Comparison of ENCODE assay signal across 15 cellular contexts in the genomic region with DNA sequence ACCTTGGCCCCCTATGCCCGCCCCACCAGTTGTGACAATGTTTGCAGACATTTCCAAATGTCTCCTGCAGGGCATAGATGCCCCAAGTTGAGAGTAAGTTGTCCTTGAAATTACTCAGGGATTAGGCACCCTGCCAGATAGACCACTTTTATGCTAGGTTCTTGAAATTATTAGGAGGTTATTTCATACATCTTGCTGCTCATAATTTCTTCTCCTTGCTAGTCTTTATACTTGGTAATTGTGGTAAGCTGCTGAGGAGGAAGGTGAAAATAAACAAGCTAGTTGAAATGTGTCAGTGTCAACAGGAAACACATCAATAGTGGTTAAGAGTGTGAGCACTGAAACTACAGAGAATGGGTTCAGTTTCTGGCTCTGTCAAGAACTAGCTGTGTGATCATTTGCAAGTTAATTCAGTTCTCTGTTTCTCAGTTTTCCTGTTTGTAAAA.
DNase-seq lines count a peak whose midpoint lies in the region; ATAC-seq and TF ChIP-seq lines count a peak whose summit lies in the region.
"Had no signal": no experiment of that assay in that cellular context is flagged by ENCODE, and none has a peak within 500 bp of the region (broad histone marks: within the 10 kb centered on the region; RNA-seq: fewer than 3 reads in every experiment).

No MANE protein-coding gene starts in this region.

- H3K9me3 Mint-ChIP-seq in activated naive CD8-positive, alpha-beta T cell treated with anti-CD3 and anti-CD28 coated beads, Interleukin-2, amount 10 ng/mL, durations not matched to agents 7 days and 5 days, result peaks cover 2% of the 10 kb centered on the region

- H3K27ac Mint-ChIP-seq in activated naive CD8-positive, alpha-beta T cell treated with anti-CD3 and anti-CD28 coated beads, Interleukin-2, amount 10 ng/mL, durations not matched to agents 7 days and 5 days, result peak overlapping the region; percentile 82

- H3K9me3 ChIP-seq in BLaER1, result no peaks in the 10 kb centered on the region

- H3K4me2 ChIP-seq in BLaER1, result peak overlapping the region; percentile 81; the same call in 1 of the 2 replicates
- H3K4me2 ChIP-seq: KMS-11, PC-9 had no signal

- DNase-seq in GM12865 (ENCODE audit: low read depth) (peak; percentile 71), COLO668 (lab: John Stamatoyannopoulos, UW; ENCODE audit: unreplicated experiment) (no peak), NCI-H2029 treated with DMSO at 0.1 percent for 48 hours (lab: John Stamatoyannopoulos, UW) (no peak), NCI-H1694 treated with DMSO at 0.1 percent for 48 hours (lab: John Stamatoyannopoulos, UW) (no peak)
- no peak for DNase-seq in activated naive CD8-positive, alpha-beta T cell treated with anti-CD3 and anti-CD28 coated beads, Interleukin-2, amount 10 ng/mL, durations not matched to agents 7 days and 5 days
- DNase-seq: activated effector memory CD4-positive, alpha-beta T cell treated with anti-CD3 and anti-CD28 coated beads, Interleukin-2, amount 50 U/mL, for 16 hours; HCEC 1CT; NCI-H2081 treated with DMSO at 0.1 percent for 48 hours; PC-9 had no signal

- peaks cover 12% of the 10 kb centered on the region for H3K36me3 Mint-ChIP-seq in activated naive CD8-positive, alpha-beta T cell treated with anti-CD3 and anti-CD28 coated beads, Interleukin-2, amount 10 ng/mL, durations not matched to agents 7 days and 5 days

- no peak overlapping the region for H3K27ac ChIP-seq in BLaER1
- H3K27ac ChIP-seq: KMS-11, parathyroid adenoma, PC-9 had no signal

- no peak for TF ChIP-seq CTCF in GM12865 (IDR thresholded peaks at IDR 0.05; ENCODE audit: insufficient read depth, low read depth, low read length, missing control alignments)

- H3K36me3 ChIP-seq in BLaER1, result no peaks in the 10 kb centered on the region

- no peaks in the 10 kb centered on the region for H3K27me3 Mint-ChIP-seq in activated naive CD8-positive, alpha-beta T cell treated with anti-CD3 and anti-CD28 coated beads, Interleukin-2, amount 10 ng/mL, durations not matched to agents 7 days and 5 days

- peaks cover 72% of the 10 kb centered on the region for H3K4me1 ChIP-seq in BLaER1
- H3K4me1 ChIP-seq: parathyroid adenoma had no signal

- peak overlapping the region; percentile 66 for H3K4me3 Mint-ChIP-seq in activated naive CD8-positive, alpha-beta T cell treated with anti-CD3 and anti-CD28 coated beads, Interleukin-2, amount 10 ng/mL, durations not matched to agents 7 days and 5 days

- H3K4me3 ChIP-seq in BLaER1 (no peak overlapping the region), GM12865 (ENCODE audit: low read depth, low read length) (no peak overlapping the region)
- H3K4me3 ChIP-seq: lung, PC-9 had no signal

- ATAC-seq in HG02798 (IDR thresholded peaks at IDR 0.05; ENCODE audit: poor library complexity, unreplicated experiment) (peak; percentile 56), GM18498 (IDR thresholded peaks at IDR 0.05; ENCODE audit: unreplicated experiment) (no peak)
- peak; percentile 40 for ATAC-seq in activated naive CD8-positive, alpha-beta T cell treated with anti-CD3 and anti-CD28 coated beads, Interleukin-2, amount 10 ng/mL, durations not matched to agents 7 days and 5 days (ENCODE audit: low read depth)

- POLR2A ChIA-PET in activated naive CD8-positive, alpha-beta T cell treated with anti-CD3 and anti-CD28 coated beads, Interleukin-2, amount 10 ng/mL, durations not matched to agents 7 days and 5 days (lab: Charles Lee), result interaction anchor here (2.8 kb wide), 1 partner anchor 10 kb away, joined by 23 read pairs; no protein-coding TSS in a partner anchor

- peaks cover 68% of the 10 kb centered on the region for H3K4me1 Mint-ChIP-seq in activated naive CD8-positive, alpha-beta T cell treated with anti-CD3 and anti-CD28 coated beads, Interleukin-2, amount 10 ng/mL, durations not matched to agents 7 days and 5 days

- no peaks in the 10 kb centered on the region for H4K20me1 ChIP-seq in BLaER1

- no peak overlapping the region for H3K9ac ChIP-seq in BLaER1
- H3K9ac ChIP-seq: KMS-11, parathyroid adenoma had no signal

- H3K27me3 ChIP-seq in BLaER1, result no peaks in the 10 kb centered on the region
